In genomic region chr6:136703331-136703846, GRCh38 we compare ENCODE assay signal across 17 cellular contexts.
DNase-seq lines count a peak whose midpoint lies in the region; ATAC-seq, FAIRE-seq and TF ChIP-seq lines count a peak whose summit lies in the region.
"Had no signal": no experiment of that assay in that cellular context is flagged by ENCODE, and none has a peak within 500 bp of the region (broad histone marks: within the 10 kb centered on the region; RNA-seq: fewer than 3 reads in every experiment).

No MANE protein-coding gene starts in this region.

- no peaks in the 10 kb centered on the region for H3K9me3 ChIP-seq in GM12878 (replicated peaks; ENCODE audit: control insufficient read depth, insufficient read depth, low read length)
- H3K9me3 ChIP-seq in neutrophil, result no peaks in the 10 kb centered on the region
- H3K9me3 ChIP-seq: Caco-2 had no signal

- H3K27ac ChIP-seq in GM12878 (ENCODE audit: control insufficient read depth, insufficient read depth) (no peak overlapping the region), neutrophil (peak overlapping the region; percentile 36)
- H3K27ac ChIP-seq: 22Rv1, PC-9 had no signal

- in situ Hi-C loops in GM12878 (cut with MboI), result no loop called here

- H3K4me3 ChIP-seq in GM12878 (no peak overlapping the region), neutrophil (ENCODE audit: low read depth in 1 of 2, low read length in 1 of 2) (no peak overlapping the region)
- H3K4me3 ChIP-seq: PC-9 had no signal

- TF ChIP-seq CTCF in GM12878 (IDR thresholded peaks at IDR 0.05 in 2 of 3, conservative IDR thresholded peaks at IDR 0.05 in 1 of 3; ENCODE audit: control insufficient read depth in 2 of 3, extremely low read depth in 1 of 3, insufficient read depth in 1 of 3, low read depth in 3 of 3, low read length in 3 of 3) (no peak), neutrophil (IDR thresholded peaks at IDR 0.05) (no peak)

- SMC1A ChIA-PET in GM12878 (lab: Charles Lee; ENCODE audit: uncharacterized antibody, unreplicated experiment), result interaction anchor here (1.1 to 2.3 kb wide), 5 partner anchors 10 to 59 kb away, joined by 3 to 5 read pairs (median 5); no protein-coding TSS in a partner anchor

- POLR2A ChIA-PET in GM12878 (lab: Charles Lee), result no interaction called here

- intact Hi-C loops in GM12878 (cut with micrococcal nuclease; ENCODE audit: unreplicated experiment), result no loop called here

- no peaks in the 10 kb centered on the region; the same call in 1 of the 2 replicates for H4K20me1 ChIP-seq in GM12878 (ENCODE audit: control insufficient read depth, insufficient read depth)

- no peaks in the 10 kb centered on the region for H3K27me3 ChIP-seq in GM12878 (replicated peaks in 1 of 2; ENCODE audit: control insufficient read depth in 2 of 2, insufficient read depth in 2 of 2, low read length in 1 of 2)
- H3K27me3 ChIP-seq in neutrophil, result no peaks in the 10 kb centered on the region

- ATAC-seq in GM12878 (no peak), HG02870 (IDR thresholded peaks at IDR 0.05; ENCODE audit: unreplicated experiment) (no peak)

- H3K4me2 ChIP-seq in GM12878 (ENCODE audit: control insufficient read depth, insufficient read depth), result no peak overlapping the region
- H3K4me2 ChIP-seq: PC-9 had no signal

- 74% methylated on average over 6 of the region's 6 CpGs for WGBS in GM12878 (ENCODE audit: insufficient coverage, insufficient replicate concordance, low lambda C conversion rate, missing lambda C conversion rate)

- TSS peak; percentile 32 for BruUV-seq in GM12878 (replicated peaks; lab: Mats Ljungman, UMichigan)

- CTCF ChIA-PET in GM12878 (lab: Yijun Ruan, JAX), result no interaction called here

- peaks cover 5 to 36% of the 10 kb centered on the region in 2 experiments for H3K36me3 ChIP-seq in GM12878 (ENCODE audit: control insufficient read depth in 2 of 2, insufficient read depth in 2 of 2, low read length in 1 of 2)
- peaks cover 14% of the 10 kb centered on the region for H3K36me3 ChIP-seq in neutrophil

- no peak overlapping the region for H3K9ac ChIP-seq in GM12878 (ENCODE audit: control insufficient read depth, insufficient read depth, low read length)

- TF ChIP-seq EP300 in GM12878 (IDR thresholded peaks at IDR 0.05; ENCODE audit: borderline replicate concordance in 1 of 2, control insufficient read depth in 1 of 2, low read depth in 2 of 2, low read length in 2 of 2), result no peak

- no peak for TF ChIP-seq POLR2A in GM12878 (IDR thresholded peaks at IDR 0.05; ENCODE audit: low read depth, low read length)

- RAD21 ChIA-PET in GM12878 (lab: Charles Lee; ENCODE audit: unreplicated experiment), result interaction anchor here (0.8 to 1.1 kb wide), 2 partner anchors 8 to 89 kb away, joined by 3 read pairs; partner anchors contain the start of gene MAP3K5

- no peak for TF ChIP-seq RAD21 in GM12878 (IDR thresholded peaks at IDR 0.05; ENCODE audit: insufficient read depth, low read depth, low read length)

- H3K79me2 ChIP-seq in GM12878 (ENCODE audit: control insufficient read depth, insufficient read depth, low read length), result peaks cover 60% of the 10 kb centered on the region

- DNase-seq in NCI-H748 (lab: John Stamatoyannopoulos, UW; ENCODE audit: unreplicated experiment), result peak; percentile 68
- no peak for DNase-seq in NCI-H748 treated with DMSO at 0.1 percent for 48 hours (lab: John Stamatoyannopoulos, UW)
- peak; percentile 20 to 68 for DNase-seq in NCI-H2081 (lab: John Stamatoyannopoulos, UW)
- DNase-seq in GM12878 (ENCODE audit: low read depth, low spot score), result no peak
- DNase-seq in kidney glomerular epithelial cell (lab: John Stamatoyannopoulos, UW), result no peak
- DNase-seq in SW480 (ENCODE audit: low spot score), result no peak
- DNase-seq: Caco-2, DMS53, KBM-7, NCI-H1048, NCI-H1930, NCI-H510A, PC-9 had no signal

- H3K4me1 ChIP-seq in GM12878 (ENCODE audit: control insufficient read depth, insufficient read depth, low read length) (no peaks in the 10 kb centered on the region), neutrophil (ENCODE audit: control insufficient read depth in 1 of 2, insufficient read depth in 1 of 2, low read depth in 1 of 2, low read length in 1 of 2) (peaks cover 11 to 14% of the 10 kb centered on the region in 2 experiments)

- FAIRE-seq in GM12878 (lab: Jason Lieb, UNC), result no peak
- FAIRE-seq: GM12891 had no signal

- no peak overlapping the region for H2AFZ ChIP-seq in GM12878 (ENCODE audit: control insufficient read depth, low read depth, low read length)
- H2AFZ ChIP-seq: PC-9 had no signal

TF ChIP-seq in GM12878, 131 proteins besides CTCF, POLR2A, EP300 and RAD21:
- TF ChIP-seq USF1 (IDR thresholded peaks at IDR 0.05; ENCODE audit: borderline replicate concordance, extremely low read length, insufficient read depth, low read depth, low read length) (no peak), ZBTB33 (IDR thresholded peaks at IDR 0.05) (0 out of 2 replicates have a peak, but pooled peaks have one; percentile 28), MTA2 (IDR thresholded peaks at IDR 0.05; ENCODE audit: low read depth) (peak; percentile 71)

Comparison
In these comparisons a context has a peak if more than half of its experiments do, and no peak if none do; other contexts are left out.
1. DNase-seq: peak in NCI-H748 (single experiment) and NCI-H2081 (2 of 2); none in NCI-H748 treated with DMSO at 0.1 percent for 48 hours (single experiment), GM12878 (single experiment), kidney glomerular epithelial cell (single experiment) and SW480 (single experiment).